In genomic region chr5:111223086-111223789, GRCh38 we compare ENCODE assay signal across 8 cellular contexts. TPM values are rescaled to one million over a fixed set of nuclear protein-coding genes. Genes with fewer than 3 reads are reported as not detected.
DNase-seq lines count a peak whose midpoint lies in the region; ATAC-seq and TF ChIP-seq lines count a peak whose summit lies in the region.

No MANE protein-coding gene starts in this region.

- no peak for DNase-seq in CD14-positive monocyte (ENCODE audit: low spot score)
- no peak for DNase-seq in activated CD4-positive, alpha-beta memory T cell treated with anti-CD3 and anti-CD28 coated beads, Interleukin-2, amount 10 ng/mL, durations not matched to agents 7 days and 5 days
- no peak for DNase-seq in thoracic aorta (ENCODE audit: low spot score)
- DNase-seq in pons (ENCODE audit: low spot score), result no peak
- no peak for DNase-seq in OCI-M2 (lab: John Stamatoyannopoulos, UW; ENCODE audit: unreplicated experiment)
- no peak for DNase-seq in medulla oblongata (ENCODE audit: extremely low spot score)

- peaks cover 0 to 5% (median 0%) of the 10 kb centered on the region in 7 donors for H3K9me3 Mint-ChIP-seq in CD14-positive monocyte
- no peaks in the 10 kb centered on the region for H3K9me3 Mint-ChIP-seq in activated CD4-positive, alpha-beta memory T cell treated with anti-CD3 and anti-CD28 coated beads, Interleukin-2, amount 10 ng/mL, durations not matched to agents 7 days and 5 days

- H3K4me1 Mint-ChIP-seq in CD14-positive monocyte, result peaks cover 5% of the 10 kb centered on the region
- H3K4me1 Mint-ChIP-seq in activated CD4-positive, alpha-beta memory T cell treated with anti-CD3 and anti-CD28 coated beads, Interleukin-2, amount 10 ng/mL, durations not matched to agents 7 days and 5 days, result peaks cover 35% of the 10 kb centered on the region

- no peaks in the 10 kb centered on the region for H3K27me3 ChIP-seq in thoracic aorta (replicated peaks; ENCODE audit: insufficient read depth)

- intact Hi-C loops in CD14-positive monocyte (cut with micrococcal nuclease), result no loop called here

- H3K36me3 Mint-ChIP-seq in CD14-positive monocyte, result no peaks in the 10 kb centered on the region
- H3K36me3 Mint-ChIP-seq in activated CD4-positive, alpha-beta memory T cell treated with anti-CD3 and anti-CD28 coated beads, Interleukin-2, amount 10 ng/mL, durations not matched to agents 7 days and 5 days (ENCODE audit: low read depth), result peaks cover 14% of the 10 kb centered on the region

- no peak overlapping the region for H3K27ac Mint-ChIP-seq in CD14-positive monocyte
- H3K27ac Mint-ChIP-seq in activated CD4-positive, alpha-beta memory T cell treated with anti-CD3 and anti-CD28 coated beads, Interleukin-2, amount 10 ng/mL, durations not matched to agents 7 days and 5 days, result peak overlapping the region; percentile 68

- peak overlapping the region; percentile 9 to 75 for H3K4me3 Mint-ChIP-seq in CD14-positive monocyte
- peak overlapping the region; percentile 90 for H3K4me3 Mint-ChIP-seq in activated CD4-positive, alpha-beta memory T cell treated with anti-CD3 and anti-CD28 coated beads, Interleukin-2, amount 10 ng/mL, durations not matched to agents 7 days and 5 days

- CTCF ChIA-PET in activated CD4-positive, alpha-beta memory T cell treated with anti-CD3 and anti-CD28 coated beads, Interleukin-2, amount 10 ng/mL, durations not matched to agents 7 days and 5 days (lab: Charles Lee), result interaction anchor here (0.9 to 5.1 kb wide), 10 partner anchors 10 to 938 kb away, joined by 3 to 50 read pairs (median 7); partner anchors contain the start of gene TMEM232

- no peaks in the 10 kb centered on the region for H3K9me3 ChIP-seq in thoracic aorta

- POLR2A ChIA-PET in activated CD4-positive, alpha-beta memory T cell treated with anti-CD3 and anti-CD28 coated beads, Interleukin-2, amount 10 ng/mL, durations not matched to agents 7 days and 5 days (lab: Charles Lee), result interaction anchor here (0.7 to 7.1 kb wide), 17 partner anchors 9 to 1195 kb away, joined by 3 to 130 read pairs (median 4); partner anchors contain the start of genes SLC25A46, STARD4 and WDR36

- H3K4me1 ChIP-seq in thoracic aorta (ENCODE audit: control insufficient read depth in 1 of 2, low read depth in 2 of 2), result peaks cover 5 to 9% of the 10 kb centered on the region in 2 donors

- H3K4me3 ChIP-seq in iPS-11a (ENCODE audit: low read depth, low read length), result peak overlapping the region; percentile 81
- peak overlapping the region; percentile 83 for H3K4me3 ChIP-seq in thoracic aorta

- no peaks in the 10 kb centered on the region for H3K36me3 ChIP-seq in thoracic aorta

- H3K27me3 Mint-ChIP-seq in CD14-positive monocyte (ENCODE audit: low read depth in 3 of 3), result peaks cover 42 to 62% (median 45%) of the 10 kb centered on the region in 3 donors
- H3K27me3 Mint-ChIP-seq in activated CD4-positive, alpha-beta memory T cell treated with anti-CD3 and anti-CD28 coated beads, Interleukin-2, amount 10 ng/mL, durations not matched to agents 7 days and 5 days, result peaks cover 3% of the 10 kb centered on the region

- ATAC-seq in GM21576 (IDR thresholded peaks at IDR 0.05; ENCODE audit: unreplicated experiment), result peak; percentile 1
- peak; percentile 23 for ATAC-seq in thoracic aorta (ENCODE audit: insufficient number of reproducible peaks, low FRiP score, low read depth)

- TF ChIP-seq CTCF in CD14-positive monocyte (IDR thresholded peaks at IDR 0.05), result no peak
- TF ChIP-seq CTCF in thoracic aorta (IDR thresholded peaks at IDR 0.05), result no peak

- no peak overlapping the region for H3K27ac ChIP-seq in thoracic aorta

RNA-seq across cellular contexts. Expression of gene CAMK4, which starts 0.9 kb away (rescaled TPM):
- polyA plus RNA-seq in CD14-positive monocyte, result under 1 TPM; 0.24 to 0.28 TPM
- total RNA-seq in activated CD4-positive, alpha-beta memory T cell treated with anti-CD3 and anti-CD28 coated beads, Interleukin-2, amount 10 ng/mL, durations not matched to agents 7 days and 5 days, result 10 to 100 TPM; 59.5 to 66.1 TPM
- 1 to 10 TPM; 3.8 to 6.6 TPM for total RNA-seq in thoracic aorta

Comparison
In these comparisons a context has a peak if more than half of its experiments do, and no peak if none do; other contexts are left out.
1. RNA of gene CAMK4, which starts 0.9 kb away (total RNA-seq): 59.5 to 66.1 TPM in activated CD4-positive, alpha-beta memory T cell treated with anti-CD3 and anti-CD28 coated beads, Interleukin-2, amount 10 ng/mL, durations not matched to agents 7 days and 5 days; 3.8 to 6.6 TPM in thoracic aorta; every median in the first group is over 4 times any median in the second.